ENCODE assay signal across 24 cellular contexts in the genomic region with DNA sequence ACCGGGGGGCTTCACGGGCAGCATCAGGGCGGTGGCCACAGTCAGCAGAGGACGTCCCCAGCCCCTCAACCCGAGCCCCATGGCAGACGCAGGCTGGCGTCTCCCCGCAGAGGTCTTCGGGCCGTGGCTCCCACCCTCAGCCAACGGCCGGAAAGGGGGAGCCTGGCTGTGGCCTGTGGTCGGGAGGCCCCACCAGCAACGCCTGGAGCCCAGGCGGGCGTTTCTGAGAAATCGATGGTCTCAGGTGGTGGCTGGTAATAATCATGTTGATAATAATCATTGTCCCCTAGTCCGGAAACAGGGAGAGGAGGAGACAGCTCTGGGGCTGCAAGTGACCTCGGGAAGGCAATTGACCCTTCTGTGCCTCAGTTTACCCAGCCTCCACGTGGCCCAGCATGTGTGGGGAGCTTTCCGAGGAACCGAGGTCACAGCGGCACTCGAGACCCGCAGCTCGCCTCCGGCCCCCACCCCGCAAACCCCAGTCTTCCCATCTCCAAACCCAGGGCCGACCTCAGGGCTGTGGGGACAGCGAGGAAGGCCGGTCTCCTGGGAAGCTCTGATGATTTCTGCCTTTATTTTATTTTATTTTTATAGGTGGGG. TPM values are rescaled to one million over a fixed set of nuclear protein-coding genes. Genes with fewer than 3 reads are reported as not detected.
A peak's percentile ranks its signal among the peaks of the same experiment; 100 is the strongest.
DNase-seq lines count a peak whose midpoint lies in the region; ATAC-seq and TF ChIP-seq lines count a peak whose summit lies in the region.
"Had no signal": no experiment of that assay in that cellular context is flagged by ENCODE, and none has a peak within 500 bp of the region (broad histone marks: within the 10 kb centered on the region; RNA-seq: fewer than 3 reads in every experiment).

A gene (minus strand): TSS at position 103 of the 600 bp plus-strand sequence. CDS start 22 bp downstream, at position 81.

- in situ Hi-C loops in GM13977 (cut with MboI; ENCODE audit: low pct_unique_long_range_greater_than_20kb, low sequenced_read_pairs, unreplicated experiment), result no loop called here

- DNase-seq in GF-D8 (lab: John Stamatoyannopoulos, UW), result peak; percentile 76
- DNase-seq in MV-4-11 (lab: John Stamatoyannopoulos, UW), result peak; percentile 79
- no peak for DNase-seq in central memory CD8-positive, alpha-beta T cell (ENCODE audit: low spot score in 2 of 2)
- no peak for DNase-seq in omental fat pad (ENCODE audit: low spot score)
- DNase-seq in HCEC 1CT, result no peak
- DNase-seq in GM13977 (ENCODE audit: low spot score), result no peak
- DNase-seq in HK-2 (ENCODE audit: unreplicated experiment), result no peak
- no peak for DNase-seq in COR-L47 (lab: John Stamatoyannopoulos, UW)
- DNase-seq: activated CD4-positive, alpha-beta T cell treated with anti-CD3 and anti-CD28 coated beads for 48 hours; caudate nucleus; CD4-positive, CD25-positive, alpha-beta regulatory T cell; head of caudate nucleus; left lung; NCI-H146; NCI-H2171 treated with DMSO at 0.1 percent for 48 hours; NCI-H524 treated with DMSO at 0.1 percent for 48 hours had no signal

- no peak within 1 kb of the TSS for H3K27ac Mint-ChIP-seq in central memory CD8-positive, alpha-beta T cell (ENCODE audit: low read depth)
- H3K27ac Mint-ChIP-seq: activated naive CD8-positive, alpha-beta T cell; CD4-positive, CD25-positive, alpha-beta regulatory T cell; mesothelial cell of epicardium; nephron had no signal

- H3K9me3 Mint-ChIP-seq in central memory CD8-positive, alpha-beta T cell, result no peaks in the 10 kb centered on the region
- H3K9me3 Mint-ChIP-seq: CD4-positive, CD25-positive, alpha-beta regulatory T cell; mesothelial cell of epicardium; nephron had no signal

- peaks cover 3% of the 10 kb centered on the region for H3K36me3 Mint-ChIP-seq in central memory CD8-positive, alpha-beta T cell (ENCODE audit: insufficient read depth)
- H3K36me3 Mint-ChIP-seq: activated naive CD8-positive, alpha-beta T cell; CD4-positive, CD25-positive, alpha-beta regulatory T cell; mesothelial cell of epicardium had no signal

- ATAC-seq in central memory CD8-positive, alpha-beta T cell (replicated peaks; ENCODE audit: extremely low read depth, poor library complexity, severe bottlenecking), result no peak
- peak; percentile 39 for ATAC-seq in omental fat pad (ENCODE audit: low FRiP score)
- ATAC-seq: left lung had no signal

- H3K4me1 Mint-ChIP-seq in central memory CD8-positive, alpha-beta T cell, result no peaks in the 10 kb centered on the region
- H3K4me1 Mint-ChIP-seq: mesothelial cell of epicardium, nephron had no signal

- peaks cover 14% of the 10 kb centered on the region for H3K27me3 Mint-ChIP-seq in central memory CD8-positive, alpha-beta T cell
- H3K27me3 Mint-ChIP-seq: activated naive CD8-positive, alpha-beta T cell had no signal

- peak within 1 kb of the TSS; percentile 11 for H3K4me3 Mint-ChIP-seq in central memory CD8-positive, alpha-beta T cell
- H3K4me3 Mint-ChIP-seq: activated naive CD8-positive, alpha-beta T cell; CD4-positive, CD25-positive, alpha-beta regulatory T cell; mesothelial cell of epicardium; nephron had no signal

- TF ChIP-seq CTCF in omental fat pad (IDR thresholded peaks at IDR 0.05) (no peak), GM13977 (IDR thresholded peaks at IDR 0.05; ENCODE audit: extremely low read depth, insufficient read depth, missing control alignments) (no peak)

RNA-seq across cellular contexts. Expression of the gene that starts here (rescaled TPM):
- total RNA-seq in omental fat pad, result under 1 TPM in 1 of 4 donors, not detected in 3; 0.95 TPM
- total RNA-seq: ascending aorta, dermis microvascular lymphatic vessel endothelial cell, left lung, M059J, mesothelial cell of epicardium, skeletal muscle tissue, thoracic aorta had no signal

Comparison
In these comparisons a context has a peak if more than half of its experiments do, and no peak if none do; other contexts are left out.
1. Peak in ATAC-seq in omental fat pad; RNA of the gene not detected or under 1 TPM.
2. DNase-seq: peak in GF-D8 (single experiment) and MV-4-11 (single experiment); none in central memory CD8-positive, alpha-beta T cell (0 of 2), omental fat pad (single experiment), HCEC 1CT (single experiment), GM13977 (single experiment), HK-2 (single experiment) and COR-L47 (single experiment).